In the genomic region with DNA sequence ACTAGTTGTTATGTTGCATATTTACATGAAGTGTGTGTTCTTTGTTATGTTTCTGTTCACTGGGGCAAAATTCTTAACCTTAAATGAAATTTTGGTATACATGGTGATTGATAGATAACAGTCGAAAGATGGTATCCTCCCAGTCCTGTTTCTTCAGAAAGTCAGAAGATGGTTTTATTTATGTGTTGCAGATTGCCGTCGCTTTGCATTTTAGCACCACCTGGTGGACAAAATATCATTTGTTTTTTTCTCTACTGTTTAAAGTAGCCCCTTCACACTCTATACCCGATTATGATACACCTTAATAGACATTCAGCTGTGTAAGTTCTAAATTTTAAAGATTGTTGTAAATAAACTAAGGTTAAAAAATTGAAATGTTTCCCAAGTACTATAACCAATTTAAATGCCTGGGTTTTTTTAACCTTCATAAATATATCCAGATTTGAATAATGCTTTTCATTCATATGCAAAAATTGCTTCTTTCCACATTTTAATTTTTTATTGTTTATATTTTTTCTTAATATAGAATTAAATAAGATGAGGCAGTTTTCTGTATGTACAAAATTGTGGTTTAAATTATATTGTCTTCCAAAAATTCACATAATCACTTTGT, we compare ENCODE assay signal across 9 cellular contexts.
DNase-seq lines count a peak whose midpoint lies in the region; ATAC-seq, FAIRE-seq and TF ChIP-seq lines count a peak whose summit lies in the region.
"Had no signal": no experiment of that assay in that cellular context is flagged by ENCODE, and none has a peak within 500 bp of the region (broad histone marks: within the 10 kb centered on the region; RNA-seq: fewer than 3 reads in every experiment).

No MANE protein-coding gene starts in this region.

- intact Hi-C loops in PC-3 (cut with micrococcal nuclease), result loop anchor here (1.0 to 10.0 kb wide), 3 partner anchors 150 to 1084 kb away; no protein-coding TSS in a partner anchor

- TF ChIP-seq EP300 in upper lobe of left lung (IDR thresholded peaks at IDR 0.05), result no peak

- H3K4me3 ChIP-seq in GM23248 (no peak overlapping the region), PC-3 (ENCODE audit: low read length) (no peak overlapping the region), upper lobe of left lung (no peak overlapping the region)
- H3K4me3 ChIP-seq: skin epidermis had no signal

- H3F3A ChIP-seq in GM23248 (ENCODE audit: insufficient read depth), result peaks cover 8% of the 10 kb centered on the region; the same call in 1 of the 2 replicates
- peaks cover 6% of the 10 kb centered on the region for H3F3A ChIP-seq in PC-3 (ENCODE audit: low read length, unreplicated experiment)

- ATAC-seq in PC-3 (peak; percentile 53), left lobe of liver (peak; percentile 93), upper lobe of left lung (ENCODE audit: low FRiP score in 2 of 2) (peak in 1 of 2 donors; percentile 76)
- ATAC-seq in central memory CD8-positive, alpha-beta T cell (replicated peaks; ENCODE audit: extremely low read depth, poor library complexity, severe bottlenecking), result peak; percentile 68

- H4K20me1 ChIP-seq in GM23248 (ENCODE audit: insufficient read depth), result no peaks in the 10 kb centered on the region
- no peaks in the 10 kb centered on the region for H4K20me1 ChIP-seq in PC-3 (ENCODE audit: low read length)

- no TSS peak for BruUV-seq in PC-3 (replicated peaks; lab: Mats Ljungman, UMichigan)

- H3K4me1 Mint-ChIP-seq in central memory CD8-positive, alpha-beta T cell, result no peaks in the 10 kb centered on the region

- DNase-seq in GM23248 (peak; percentile 71), KBM-7 (peak; percentile 87), PC-3 (peak; percentile 90), left lobe of liver (ENCODE audit: low spot score) (no peak), upper lobe of left lung (no peak)
- DNase-seq in central memory CD8-positive, alpha-beta T cell (ENCODE audit: low spot score in 2 of 2), result no peak

- no peak overlapping the region for H3K4me3 Mint-ChIP-seq in central memory CD8-positive, alpha-beta T cell

- FAIRE-seq in A204.1 (lab: Jason Lieb, UNC), result peak; percentile 98
- peak; percentile 73 for FAIRE-seq in G401.6 (lab: Jason Lieb, UNC)

- H3K9ac ChIP-seq in GM23248, result no peak overlapping the region
- no peak overlapping the region for H3K9ac ChIP-seq in PC-3 (ENCODE audit: low read length)

- H3K27me3 Mint-ChIP-seq in central memory CD8-positive, alpha-beta T cell, result no peaks in the 10 kb centered on the region

- no peaks in the 10 kb centered on the region for H3K9me3 ChIP-seq in GM23248 (ENCODE audit: low read depth)
- H3K9me3 ChIP-seq in PC-3 (ENCODE audit: low read length), result no peaks in the 10 kb centered on the region
- no peaks in the 10 kb centered on the region for H3K9me3 ChIP-seq in upper lobe of left lung

- peak overlapping the region; percentile 38 for H3K4me2 ChIP-seq in GM23248 (ENCODE audit: unreplicated experiment)
- 0 out of 2 replicates have a peak overlapping the region, but pooled peaks have one; percentile 47 for H3K4me2 ChIP-seq in PC-3 (ENCODE audit: low read length)

- H3K4me1 ChIP-seq in GM23248 (ENCODE audit: insufficient read depth) (peaks cover 24% of the 10 kb centered on the region), PC-3 (ENCODE audit: insufficient read depth, low read length) (peaks cover 45% of the 10 kb centered on the region), upper lobe of left lung (peaks cover 0 to 8% (median 0%) of the 10 kb centered on the region in 4 donors)

- TF ChIP-seq POLR2A in upper lobe of left lung (IDR thresholded peaks at IDR 0.05), result no peak

- 1 to 3% methylated on average over 4 of the region's 4 CpGs for WGBS in GM23248 (ENCODE audit: low coverage in 1 of 2, low lambda C conversion rate in 2 of 2, missing lambda C conversion rate in 2 of 2), 2 experiments
- WGBS in upper lobe of left lung, 2 donors, result 0 to 3% methylated on average over 4 of the region's 4 CpGs

- H3K27me3 ChIP-seq in GM23248 (replicated peaks; ENCODE audit: insufficient read depth), result no peaks in the 10 kb centered on the region
- H3K27me3 ChIP-seq in PC-3 (ENCODE audit: low read length), result no peaks in the 10 kb centered on the region
- no peaks in the 10 kb centered on the region for H3K27me3 ChIP-seq in upper lobe of left lung

- H3K79me2 ChIP-seq in GM23248 (ENCODE audit: insufficient read depth), result peaks cover 57% of the 10 kb centered on the region
- H3K79me2 ChIP-seq in PC-3 (ENCODE audit: low read length), result peaks cover 85% of the 10 kb centered on the region

- no peak overlapping the region for H3K27ac ChIP-seq in GM23248
- no peak overlapping the region for H3K27ac ChIP-seq in PC-3 (ENCODE audit: low read length)
- H3K27ac ChIP-seq in upper lobe of left lung, result no peak overlapping the region
- H3K27ac ChIP-seq: skin epidermis had no signal

- CTCF ChIA-PET in PC-3 (lab: Charles Lee), result interaction anchor here (0.6 to 2.4 kb wide), 4 partner anchors 8 to 426 kb away, joined by 3 to 7 read pairs (median 4); no protein-coding TSS in a partner anchor

- no peak overlapping the region for H2AFZ ChIP-seq in GM23248
- H2AFZ ChIP-seq in PC-3 (ENCODE audit: low read length), result no peak overlapping the region

- TF ChIP-seq CTCF in PC-3 (conservative IDR thresholded peaks at IDR 0.05; ENCODE audit: low read depth, low read length), result peak; percentile 86
- peak; percentile 18 to 70 (median 54) for TF ChIP-seq CTCF in upper lobe of left lung (IDR thresholded peaks at IDR 0.05)

- no peaks in the 10 kb centered on the region for H3K9me3 Mint-ChIP-seq in central memory CD8-positive, alpha-beta T cell

- H3K36me3 Mint-ChIP-seq in central memory CD8-positive, alpha-beta T cell (ENCODE audit: insufficient read depth), result no peaks in the 10 kb centered on the region

- POLR2A ChIA-PET in PC-3 (lab: Charles Lee; ENCODE audit: unreplicated experiment), result interaction anchor here (1.3 kb wide), 1 partner anchor 150 kb away, joined by 20 read pairs; no protein-coding TSS in a partner anchor

- in situ Hi-C loops in GM23248 (cut with MboI) (loop anchor here (10.0 to 25.0 kb wide), 2 partner anchors 134 to 907 kb away; no protein-coding TSS in a partner anchor), KBM-7 (cut with MboI; ENCODE audit: low pct_unique_long_range_greater_than_20kb, low sequenced_read_pairs) (no loop called here)

- no peak overlapping the region for H3K27ac Mint-ChIP-seq in central memory CD8-positive, alpha-beta T cell (ENCODE audit: low read depth)

- H3K36me3 ChIP-seq in GM23248 (ENCODE audit: low read depth), result 0 out of 2 replicates have a peak, but pooled peaks cover under 1% of the 10 kb centered on the region
- H3K36me3 ChIP-seq in PC-3 (ENCODE audit: low read depth, low read length), result peaks cover 4% of the 10 kb centered on the region; the same call in 1 of the 2 replicates
- H3K36me3 ChIP-seq in upper lobe of left lung, result no peaks in the 10 kb centered on the region

- H3K9me2 ChIP-seq in GM23248 (ENCODE audit: insufficient read depth), result no peaks in the 10 kb centered on the region
- H3K9me2 ChIP-seq in PC-3 (replicated peaks; ENCODE audit: low read length), result no peaks in the 10 kb centered on the region

Comparison
In these comparisons a context has a peak if more than half of its experiments do, and no peak if none do; other contexts are left out.
1. DNase-seq: peak in GM23248 (single experiment), KBM-7 (single experiment) and PC-3 (single experiment); none in central memory CD8-positive, alpha-beta T cell (0 of 2), left lobe of liver (single experiment) and upper lobe of left lung (0 of 2).